27 cellular contexts compared by ENCODE assay signal in genomic region chr4:48396043-48396442, GRCh38.
"Had no signal": no experiment of that assay in that cellular context is flagged by ENCODE, and none has a peak within 500 bp of the region (broad histone marks: within the 10 kb centered on the region; RNA-seq: fewer than 3 reads in every experiment).

No MANE protein-coding gene starts in this region.

- H3K4me2 ChIP-seq: hepatocyte had no signal

- DNase-seq: dermis blood vessel endothelial cell; dorsolateral prefrontal cortex; effector CD4-positive, alpha-beta T cell; effector memory CD4-positive, alpha-beta T cell; erythroblast; esophagus squamous epithelium; foreskin fibroblast; foreskin melanocyte; heart left ventricle; hypothalamus; immature natural killer cell; islet precursor cell; kidney; kidney glomerular epithelial cell; left colon; left lung; left ventricle myocardium superior; lower lobe of right lung; mesenchymal stem cell; mucosa of descending colon; naive B cell had no signal

- H3K9me3 Mint-ChIP-seq: immature natural killer cell had no signal

- H3K27ac ChIP-seq: coronary artery, dorsolateral prefrontal cortex, epithelial cell of prostate, esophagus squamous epithelium, gastroesophageal sphincter, heart left ventricle, hepatocyte, left lung, lower lobe of right lung had no signal

- H3K4me3 ChIP-seq: coronary artery, dorsolateral prefrontal cortex, esophagus squamous epithelium, gastroesophageal sphincter, heart left ventricle, hepatocyte, left lung, lower lobe of right lung, mucosa of descending colon had no signal

- H3K27me3 Mint-ChIP-seq: naive B cell had no signal

- H3K27me3 ChIP-seq: dorsolateral prefrontal cortex, esophagus squamous epithelium, gastroesophageal sphincter, heart left ventricle, hepatocyte, left lung had no signal

- H2AFZ ChIP-seq: hepatocyte had no signal

- H3K4me3 Mint-ChIP-seq: immature natural killer cell, mesothelial cell of epicardium, naive B cell had no signal

- H3K4me1 Mint-ChIP-seq: mesothelial cell of epicardium had no signal

- H3K9me3 ChIP-seq: esophagus squamous epithelium, gastroesophageal sphincter, left lung, lower lobe of right lung, mucosa of descending colon had no signal

- H3K4me1 ChIP-seq: esophagus squamous epithelium, heart left ventricle, left lung, lower lobe of right lung had no signal

- FAIRE-seq: kidney had no signal

- H3K27ac Mint-ChIP-seq: immature natural killer cell, mesothelial cell of epicardium, naive B cell had no signal

- ATAC-seq: esophagus mucosa, gastroesophageal sphincter, heart left ventricle, left colon, left lung, left ventricle myocardium superior, lower lobe of right lung, mucosa of descending colon had no signal
